In genomic region chr7:92245487-92246362, GRCh38 we compare ENCODE assay signal across 1 cellular context.
TF ChIP-seq lines count a peak whose summit lies in the region.

ANKIB1 (plus strand) TSS chr7:92245974; CDS start chr7:92294979, 49,005 bp downstream.
KRIT1 (minus strand) TSS chr7:92245914; CDS start chr7:92242135, 3,779 bp downstream.

TF ChIP-seq in K562, 482 proteins besides CTCF, POLR2A, EP300 and RAD21 (continued from another document and continues in another):
- TF ChIP-seq, protein P1, sequence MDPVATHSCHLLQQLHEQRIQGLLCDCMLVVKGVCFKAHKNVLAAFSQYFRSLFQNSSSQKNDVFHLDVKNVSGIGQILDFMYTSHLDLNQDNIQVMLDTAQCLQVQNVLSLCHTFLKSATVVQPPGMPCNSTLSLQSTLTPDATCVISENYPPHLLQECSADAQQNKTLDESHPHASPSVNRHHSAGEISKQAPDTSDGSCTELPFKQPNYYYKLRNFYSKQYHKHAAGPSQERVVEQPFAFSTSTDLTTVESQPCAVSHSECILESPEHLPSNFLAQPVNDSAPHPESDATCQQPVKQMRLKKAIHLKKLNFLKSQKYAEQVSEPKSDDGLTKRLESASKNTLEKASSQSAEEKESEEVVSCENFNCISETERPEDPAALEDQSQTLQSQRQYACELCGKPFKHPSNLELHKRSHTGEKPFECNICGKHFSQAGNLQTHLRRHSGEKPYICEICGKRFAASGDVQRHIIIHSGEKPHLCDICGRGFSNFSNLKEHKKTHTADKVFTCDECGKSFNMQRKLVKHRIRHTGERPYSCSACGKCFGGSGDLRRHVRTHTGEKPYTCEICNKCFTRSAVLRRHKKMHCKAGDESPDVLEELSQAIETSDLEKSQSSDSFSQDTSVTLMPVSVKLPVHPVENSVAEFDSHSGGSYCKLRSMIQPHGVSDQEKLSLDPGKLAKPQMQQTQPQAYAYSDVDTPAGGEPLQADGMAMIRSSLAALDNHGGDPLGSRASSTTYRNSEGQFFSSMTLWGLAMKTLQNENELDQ (CRISPR knock-in tag; IDR thresholded peaks at IDR 0.05; ENCODE audit: borderline replicate concordance) = no peak
- no peak for TF ChIP-seq ZNF143 (CRISPR knock-in tag; IDR thresholded peaks at IDR 0.05)
- TF ChIP-seq NEUROD1 (IDR thresholded peaks at IDR 0.05; ENCODE audit: borderline replicate concordance, low read depth, low read length, partially characterized antibody) = peak; percentile 13
- peak in 2 of 3 experiments; percentile 5 to 29 for TF ChIP-seq YY1 (IDR thresholded peaks at IDR 0.05; ENCODE audit: borderline replicate concordance in 1 of 3, control insufficient read depth in 1 of 3, extremely low read depth in 1 of 3, insufficient read depth in 3 of 3, insufficient read length in 1 of 3, insufficient replicate concordance in 2 of 3, low read depth in 1 of 3, low read length in 2 of 3)
- no peak for TF ChIP-seq NELFE (IDR thresholded peaks at IDR 0.05; ENCODE audit: insufficient read depth, insufficient read length)
- peak; percentile 76 for TF ChIP-seq RFX1 (IDR thresholded peaks at IDR 0.05)
- no peak for TF ChIP-seq DACH1 (IDR thresholded peaks at IDR 0.05; ENCODE audit: partially characterized antibody)
- TF ChIP-seq TFAP4 (CRISPR knock-in tag; IDR thresholded peaks at IDR 0.05; ENCODE audit: borderline replicate concordance) = peak; percentile 75
- TF ChIP-seq TEAD2 (tag; IDR thresholded peaks at IDR 0.05) = no peak
- TF ChIP-seq CCNT2 (IDR thresholded peaks at IDR 0.05; ENCODE audit: borderline replicate concordance, extremely low read depth, insufficient read length, low read depth, low read length) = peak; percentile 46
- peak; percentile 98 for TF ChIP-seq PHF20 (IDR thresholded peaks at IDR 0.05; ENCODE audit: partially characterized antibody)
- TF ChIP-seq NCOR1 (IDR thresholded peaks at IDR 0.05) = 0 out of 2 replicates have a peak, but pooled peaks have one; percentile 28
- no peak for TF ChIP-seq PRPF4 (IDR thresholded peaks at IDR 0.05; ENCODE audit: insufficient read depth, low read depth, low read length, poor library complexity, severe bottlenecking)
- TF ChIP-seq, protein P2, sequence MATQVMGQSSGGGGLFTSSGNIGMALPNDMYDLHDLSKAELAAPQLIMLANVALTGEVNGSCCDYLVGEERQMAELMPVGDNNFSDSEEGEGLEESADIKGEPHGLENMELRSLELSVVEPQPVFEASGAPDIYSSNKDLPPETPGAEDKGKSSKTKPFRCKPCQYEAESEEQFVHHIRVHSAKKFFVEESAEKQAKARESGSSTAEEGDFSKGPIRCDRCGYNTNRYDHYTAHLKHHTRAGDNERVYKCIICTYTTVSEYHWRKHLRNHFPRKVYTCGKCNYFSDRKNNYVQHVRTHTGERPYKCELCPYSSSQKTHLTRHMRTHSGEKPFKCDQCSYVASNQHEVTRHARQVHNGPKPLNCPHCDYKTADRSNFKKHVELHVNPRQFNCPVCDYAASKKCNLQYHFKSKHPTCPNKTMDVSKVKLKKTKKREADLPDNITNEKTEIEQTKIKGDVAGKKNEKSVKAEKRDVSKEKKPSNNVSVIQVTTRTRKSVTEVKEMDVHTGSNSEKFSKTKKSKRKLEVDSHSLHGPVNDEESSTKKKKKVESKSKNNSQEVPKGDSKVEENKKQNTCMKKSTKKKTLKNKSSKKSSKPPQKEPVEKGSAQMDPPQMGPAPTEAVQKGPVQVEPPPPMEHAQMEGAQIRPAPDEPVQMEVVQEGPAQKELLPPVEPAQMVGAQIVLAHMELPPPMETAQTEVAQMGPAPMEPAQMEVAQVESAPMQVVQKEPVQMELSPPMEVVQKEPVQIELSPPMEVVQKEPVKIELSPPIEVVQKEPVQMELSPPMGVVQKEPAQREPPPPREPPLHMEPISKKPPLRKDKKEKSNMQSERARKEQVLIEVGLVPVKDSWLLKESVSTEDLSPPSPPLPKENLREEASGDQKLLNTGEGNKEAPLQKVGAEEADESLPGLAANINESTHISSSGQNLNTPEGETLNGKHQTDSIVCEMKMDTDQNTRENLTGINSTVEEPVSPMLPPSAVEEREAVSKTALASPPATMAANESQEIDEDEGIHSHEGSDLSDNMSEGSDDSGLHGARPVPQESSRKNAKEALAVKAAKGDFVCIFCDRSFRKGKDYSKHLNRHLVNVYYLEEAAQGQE (CRISPR knock-in tag; IDR thresholded peaks at IDR 0.05; ENCODE audit: low read depth) = 0 out of 2 replicates have a peak, but pooled peaks have one; percentile 5
- peak; percentile 70; the same call in 1 of the 2 replicates for TF ChIP-seq KAT7 (CRISPR knock-in tag; IDR thresholded peaks at IDR 0.05; ENCODE audit: borderline replicate concordance)
- TF ChIP-seq RUNX1 (IDR thresholded peaks at IDR 0.05; ENCODE audit: low read depth) = 0 out of 2 replicates have a peak, but pooled peaks have one; percentile 9
- TF ChIP-seq NR2C1 (IDR thresholded peaks at IDR 0.05) = peak; percentile 100
- peak; percentile 100 for TF ChIP-seq NR2C1 (tag; IDR thresholded peaks at IDR 0.05)
- TF ChIP-seq ZNF57 (CRISPR knock-in tag; IDR thresholded peaks at IDR 0.05) = no peak
- TF ChIP-seq ATF7 (IDR thresholded peaks at IDR 0.05) = peak; percentile 74
- TF ChIP-seq, protein P3, sequence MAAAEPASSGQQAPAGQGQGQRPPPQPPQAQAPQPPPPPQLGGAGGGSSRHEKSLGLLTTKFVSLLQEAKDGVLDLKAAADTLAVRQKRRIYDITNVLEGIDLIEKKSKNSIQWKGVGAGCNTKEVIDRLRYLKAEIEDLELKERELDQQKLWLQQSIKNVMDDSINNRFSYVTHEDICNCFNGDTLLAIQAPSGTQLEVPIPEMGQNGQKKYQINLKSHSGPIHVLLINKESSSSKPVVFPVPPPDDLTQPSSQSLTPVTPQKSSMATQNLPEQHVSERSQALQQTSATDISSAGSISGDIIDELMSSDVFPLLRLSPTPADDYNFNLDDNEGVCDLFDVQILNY (CRISPR knock-in tag; IDR thresholded peaks at IDR 0.05) = no peak; the same call in 1 of the 2 replicates
- TF ChIP-seq ZNF639 (CRISPR knock-in tag; conservative IDR thresholded peaks at IDR 0.05 in 1 of 2, IDR thresholded peaks at IDR 0.05 in 1 of 2) = peak in 1 of 2 experiments; percentile 85; a peak in 1 of 4 replicates
- TF ChIP-seq ZNF76 (CRISPR knock-in tag; IDR thresholded peaks at IDR 0.05; ENCODE audit: borderline replicate concordance) = no peak
- TF ChIP-seq POLR2H (tag; IDR thresholded peaks at IDR 0.05; ENCODE audit: low read depth) = peak; percentile 68; the same call in 1 of the 2 replicates
- peak; percentile 26; the same call in 1 of the 2 replicates for TF ChIP-seq RAD51 (IDR thresholded peaks at IDR 0.05; ENCODE audit: borderline replicate concordance, low read depth)
- TF ChIP-seq ZNF75A (CRISPR knock-in tag; IDR thresholded peaks at IDR 0.05) = no peak
- TF ChIP-seq PRMT5 (CRISPR knock-in tag; IDR thresholded peaks at IDR 0.05) = peak; percentile 29; the same call in 1 of the 2 replicates
- TF ChIP-seq ESRRA (IDR thresholded peaks at IDR 0.05; ENCODE audit: borderline replicate concordance, low read depth) = 0 out of 2 replicates have a peak, but pooled peaks have one; percentile 67
- no peak for TF ChIP-seq ARID3A (IDR thresholded peaks at IDR 0.05; ENCODE audit: borderline replicate concordance, low read depth, low read length)
- TF ChIP-seq PHF8 (IDR thresholded peaks at IDR 0.05; ENCODE audit: borderline replicate concordance, low read length) = peak; percentile 90
- 0 out of 2 replicates have a peak, but pooled peaks have one; percentile 26 for TF ChIP-seq ETV5 (CRISPR knock-in tag; IDR thresholded peaks at IDR 0.05; ENCODE audit: low read depth)
- TF ChIP-seq, protein P4, sequence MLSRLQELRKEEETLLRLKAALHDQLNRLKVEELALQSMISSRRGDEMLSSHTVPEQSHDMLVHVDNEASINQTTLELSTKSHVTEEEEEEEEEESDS (CRISPR knock-in tag; IDR thresholded peaks at IDR 0.05) = no peak
- no peak for TF ChIP-seq ZKSCAN3 (CRISPR knock-in tag; IDR thresholded peaks at IDR 0.05)
- peak; percentile 73 for TF ChIP-seq NCOA1 (IDR thresholded peaks at IDR 0.05; ENCODE audit: low read depth)
- peak; percentile 75 for TF ChIP-seq SMAD1 (IDR thresholded peaks at IDR 0.05; ENCODE audit: low read depth, low read length, partially characterized antibody)
- TF ChIP-seq, protein P5, sequence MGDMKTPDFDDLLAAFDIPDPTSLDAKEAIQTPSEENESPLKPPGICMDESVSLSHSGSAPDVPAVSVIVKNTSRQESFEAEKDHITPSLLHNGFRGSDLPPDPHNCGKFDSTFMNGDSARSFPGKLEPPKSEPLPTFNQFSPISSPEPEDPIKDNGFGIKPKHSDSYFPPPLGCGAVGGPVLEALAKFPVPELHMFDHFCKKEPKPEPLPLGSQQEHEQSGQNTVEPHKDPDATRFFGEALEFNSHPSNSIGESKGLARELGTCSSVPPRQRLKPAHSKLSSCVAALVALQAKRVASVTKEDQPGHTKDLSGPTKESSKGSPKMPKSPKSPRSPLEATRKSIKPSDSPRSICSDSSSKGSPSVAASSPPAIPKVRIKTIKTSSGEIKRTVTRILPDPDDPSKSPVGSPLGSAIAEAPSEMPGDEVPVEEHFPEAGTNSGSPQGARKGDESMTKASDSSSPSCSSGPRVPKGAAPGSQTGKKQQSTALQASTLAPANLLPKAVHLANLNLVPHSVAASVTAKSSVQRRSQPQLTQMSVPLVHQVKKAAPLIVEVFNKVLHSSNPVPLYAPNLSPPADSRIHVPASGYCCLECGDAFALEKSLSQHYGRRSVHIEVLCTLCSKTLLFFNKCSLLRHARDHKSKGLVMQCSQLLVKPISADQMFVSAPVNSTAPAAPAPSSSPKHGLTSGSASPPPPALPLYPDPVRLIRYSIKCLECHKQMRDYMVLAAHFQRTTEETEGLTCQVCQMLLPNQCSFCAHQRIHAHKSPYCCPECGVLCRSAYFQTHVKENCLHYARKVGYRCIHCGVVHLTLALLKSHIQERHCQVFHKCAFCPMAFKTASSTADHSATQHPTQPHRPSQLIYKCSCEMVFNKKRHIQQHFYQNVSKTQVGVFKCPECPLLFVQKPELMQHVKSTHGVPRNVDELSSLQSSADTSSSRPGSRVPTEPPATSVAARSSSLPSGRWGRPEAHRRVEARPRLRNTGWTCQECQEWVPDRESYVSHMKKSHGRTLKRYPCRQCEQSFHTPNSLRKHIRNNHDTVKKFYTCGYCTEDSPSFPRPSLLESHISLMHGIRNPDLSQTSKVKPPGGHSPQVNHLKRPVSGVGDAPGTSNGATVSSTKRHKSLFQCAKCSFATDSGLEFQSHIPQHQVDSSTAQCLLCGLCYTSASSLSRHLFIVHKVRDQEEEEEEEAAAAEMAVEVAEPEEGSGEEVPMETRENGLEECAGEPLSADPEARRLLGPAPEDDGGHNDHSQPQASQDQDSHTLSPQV (IDR thresholded peaks at IDR 0.05) = peak; percentile 70; the same call in 1 of the 2 replicates
- peak; percentile 99 for TF ChIP-seq NR2C2 (CRISPR knock-in tag; IDR thresholded peaks at IDR 0.05)
- peak; percentile 100 for TF ChIP-seq NR2C2 (tag; IDR thresholded peaks at IDR 0.05)
- 0 out of 2 replicates have a peak, but pooled peaks have one; percentile 5 for TF ChIP-seq ZNF445 (CRISPR knock-in tag; IDR thresholded peaks at IDR 0.05; ENCODE audit: low read depth)
- TF ChIP-seq ZNF146 (CRISPR knock-in tag; IDR thresholded peaks at IDR 0.05; ENCODE audit: unreplicated experiment) = no peak
- TF ChIP-seq, protein P6, sequence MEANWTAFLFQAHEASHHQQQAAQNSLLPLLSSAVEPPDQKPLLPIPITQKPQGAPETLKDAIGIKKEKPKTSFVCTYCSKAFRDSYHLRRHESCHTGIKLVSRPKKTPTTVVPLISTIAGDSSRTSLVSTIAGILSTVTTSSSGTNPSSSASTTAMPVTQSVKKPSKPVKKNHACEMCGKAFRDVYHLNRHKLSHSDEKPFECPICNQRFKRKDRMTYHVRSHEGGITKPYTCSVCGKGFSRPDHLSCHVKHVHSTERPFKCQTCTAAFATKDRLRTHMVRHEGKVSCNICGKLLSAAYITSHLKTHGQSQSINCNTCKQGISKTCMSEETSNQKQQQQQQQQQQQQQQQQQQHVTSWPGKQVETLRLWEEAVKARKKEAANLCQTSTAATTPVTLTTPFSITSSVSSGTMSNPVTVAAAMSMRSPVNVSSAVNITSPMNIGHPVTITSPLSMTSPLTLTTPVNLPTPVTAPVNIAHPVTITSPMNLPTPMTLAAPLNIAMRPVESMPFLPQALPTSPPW (CRISPR knock-in tag; IDR thresholded peaks at IDR 0.05) = peak; percentile 90
- TF ChIP-seq ZBTB26 (CRISPR knock-in tag; IDR thresholded peaks at IDR 0.05) = peak; percentile 51; the same call in 1 of the 2 replicates
- TF ChIP-seq ZNF174 (CRISPR knock-in tag; IDR thresholded peaks at IDR 0.05) = no peak
- no peak for TF ChIP-seq RBM25 (IDR thresholded peaks at IDR 0.05; ENCODE audit: low read depth, low read length, severe bottlenecking)
